1 cellular context compared by ENCODE assay signal in the genomic region with DNA sequence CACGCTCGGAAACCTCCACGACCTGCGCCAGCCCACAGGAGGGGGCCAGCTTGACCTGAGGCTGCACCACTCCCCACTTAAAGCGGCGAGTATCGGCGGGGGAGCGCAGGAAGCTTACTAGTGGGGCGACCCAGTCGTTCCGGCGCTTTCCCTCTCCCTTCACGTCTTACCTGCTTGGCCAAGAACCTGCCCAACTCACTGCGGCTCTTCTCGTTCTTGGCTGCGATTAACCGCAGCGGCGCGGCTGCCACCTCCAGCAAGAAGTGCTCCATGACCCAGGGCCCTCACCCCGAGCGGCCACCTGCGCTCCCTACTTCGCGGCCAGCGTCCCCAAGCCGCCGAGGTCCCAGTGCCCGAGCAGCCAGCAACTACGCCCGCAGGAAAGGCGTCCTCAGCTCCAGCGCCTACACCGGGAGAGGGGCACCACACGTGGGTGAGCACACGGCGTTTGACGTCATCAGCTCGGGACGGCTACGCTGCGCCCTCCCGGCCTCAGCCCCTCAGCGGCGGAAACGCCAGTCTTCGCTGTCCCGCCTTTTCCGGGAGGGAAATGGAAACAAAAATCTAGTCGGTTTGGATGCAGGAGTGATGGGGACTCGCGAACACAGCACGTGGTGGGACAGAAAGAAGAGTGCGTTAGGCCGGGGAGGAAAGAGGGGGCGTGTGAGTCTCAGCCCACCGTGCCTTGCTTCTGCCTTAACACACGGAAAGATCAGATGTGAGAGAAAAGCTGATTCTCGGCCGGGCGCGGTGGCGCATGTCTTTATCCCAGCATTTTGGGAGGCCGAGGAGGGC.
A peak's percentile ranks its signal among the peaks of the same experiment; 100 is the strongest.
TF ChIP-seq lines count a peak whose summit lies in the region.

TSS of gene MDN1 (minus strand) at position 459 of the 795 bp plus-strand sequence. CDS start at position 272, 187 bp downstream.

TF ChIP-seq in HepG2, 621 proteins besides CTCF, POLR2A, EP300 and RAD21 (continued from another document and continues in another):
- peak; percentile 65 for TF ChIP-seq NR2C2 (CRISPR knock-in tag; IDR thresholded peaks at IDR 0.05; ENCODE audit: borderline replicate concordance)
- peak; percentile 32 for TF ChIP-seq JARID2 (CRISPR knock-in tag; IDR thresholded peaks at IDR 0.05; ENCODE audit: insufficient replicate concordance)
- no peak; the same call in 1 of the 2 replicates for TF ChIP-seq HNF4G (IDR thresholded peaks at IDR 0.05; ENCODE audit: borderline replicate concordance, low read depth, low read length)
- peak; percentile 22; the same call in 1 of the 2 replicates for TF ChIP-seq HNF4G (CRISPR knock-in tag; IDR thresholded peaks at IDR 0.05; ENCODE audit: borderline replicate concordance, low read depth)
- peak; percentile 79; the same call in 1 of the 2 replicates for TF ChIP-seq ZMAT3 (CRISPR knock-in tag; conservative IDR thresholded peaks at IDR 0.05)
- 0 out of 2 replicates have a peak, but pooled peaks have one; percentile 66 for TF ChIP-seq ZNF703 (CRISPR knock-in tag; IDR thresholded peaks at IDR 0.05; ENCODE audit: borderline replicate concordance)
- TF ChIP-seq, protein P1, sequence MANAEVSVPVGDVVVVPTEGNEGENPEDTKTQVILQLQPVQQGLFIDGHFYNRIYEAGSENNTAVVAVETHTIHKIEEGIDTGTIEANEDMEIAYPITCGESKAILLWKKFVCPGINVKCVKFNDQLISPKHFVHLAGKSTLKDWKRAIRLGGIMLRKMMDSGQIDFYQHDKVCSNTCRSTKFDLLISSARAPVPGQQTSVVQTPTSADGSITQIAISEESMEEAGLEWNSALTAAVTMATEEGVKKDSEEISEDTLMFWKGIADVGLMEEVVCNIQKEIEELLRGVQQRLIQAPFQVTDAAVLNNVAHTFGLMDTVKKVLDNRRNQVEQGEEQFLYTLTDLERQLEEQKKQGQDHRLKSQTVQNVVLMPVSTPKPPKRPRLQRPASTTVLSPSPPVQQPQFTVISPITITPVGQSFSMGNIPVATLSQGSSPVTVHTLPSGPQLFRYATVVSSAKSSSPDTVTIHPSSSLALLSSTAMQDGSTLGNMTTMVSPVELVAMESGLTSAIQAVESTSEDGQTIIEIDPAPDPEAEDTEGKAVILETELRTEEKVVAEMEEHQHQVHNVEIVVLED (CRISPR knock-in tag; IDR thresholded peaks at IDR 0.05; ENCODE audit: borderline replicate concordance) = peak; percentile 97
- no peak; the same call in 1 of the 2 replicates for TF ChIP-seq SOX13 (IDR thresholded peaks at IDR 0.05)
- peak in 1 of 2 experiments; percentile 47; a peak in 1 of 4 replicates for TF ChIP-seq SOX13 (CRISPR knock-in tag; conservative IDR thresholded peaks at IDR 0.05 in 1 of 2, IDR thresholded peaks at IDR 0.05 in 1 of 2)
- TF ChIP-seq, protein P2, sequence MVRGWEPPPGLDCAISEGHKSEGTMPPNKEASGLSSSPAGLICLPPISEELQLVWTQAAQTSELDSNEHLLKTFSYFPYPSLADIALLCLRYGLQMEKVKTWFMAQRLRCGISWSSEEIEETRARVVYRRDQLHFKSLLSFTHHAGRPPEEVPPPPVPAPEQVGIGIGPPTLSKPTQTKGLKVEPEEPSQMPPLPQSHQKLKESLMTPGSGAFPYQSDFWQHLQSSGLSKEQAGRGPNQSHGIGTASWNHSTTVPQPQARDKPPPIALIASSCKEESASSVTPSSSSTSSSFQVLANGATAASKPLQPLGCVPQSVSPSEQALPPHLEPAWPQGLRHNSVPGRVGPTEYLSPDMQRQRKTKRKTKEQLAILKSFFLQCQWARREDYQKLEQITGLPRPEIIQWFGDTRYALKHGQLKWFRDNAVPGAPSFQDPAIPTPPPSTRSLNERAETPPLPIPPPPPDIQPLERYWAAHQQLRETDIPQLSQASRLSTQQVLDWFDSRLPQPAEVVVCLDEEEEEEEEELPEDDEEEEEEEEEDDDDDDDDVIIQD (CRISPR knock-in tag; IDR thresholded peaks at IDR 0.05; ENCODE audit: low read depth) = peak; percentile 40; the same call in 1 of the 2 replicates
- TF ChIP-seq ZNF546 (CRISPR knock-in tag; conservative IDR thresholded peaks at IDR 0.05) = 0 out of 2 replicates have a peak, but pooled peaks have one; percentile 51
- peak; percentile 52; the same call in 1 of the 2 replicates for TF ChIP-seq MED13 (CRISPR knock-in tag; IDR thresholded peaks at IDR 0.05)
- TF ChIP-seq SOX5 (CRISPR knock-in tag; IDR thresholded peaks at IDR 0.05; ENCODE audit: borderline replicate concordance) = no peak; the same call in 1 of the 2 replicates
- 0 out of 2 replicates have a peak, but pooled peaks have one; percentile 52 for TF ChIP-seq SP140L (CRISPR knock-in tag; IDR thresholded peaks at IDR 0.05; ENCODE audit: borderline replicate concordance)
- peak; percentile 68; the same call in 1 of the 2 replicates for TF ChIP-seq PPARG (CRISPR knock-in tag; conservative IDR thresholded peaks at IDR 0.05)
- TF ChIP-seq ZFP37 (CRISPR knock-in tag; IDR thresholded peaks at IDR 0.05; ENCODE audit: borderline replicate concordance) = no peak
- peak; percentile 93 for TF ChIP-seq YEATS4 (CRISPR knock-in tag; IDR thresholded peaks at IDR 0.05; ENCODE audit: borderline replicate concordance)
- peak; percentile 38; the same call in 1 of the 2 replicates for TF ChIP-seq THAP7 (CRISPR knock-in tag; IDR thresholded peaks at IDR 0.05)
- TF ChIP-seq ZNF788 (CRISPR knock-in tag; IDR thresholded peaks at IDR 0.05; ENCODE audit: borderline replicate concordance) = peak; percentile 93; the same call in 1 of the 2 replicates
- TF ChIP-seq, protein P3, sequence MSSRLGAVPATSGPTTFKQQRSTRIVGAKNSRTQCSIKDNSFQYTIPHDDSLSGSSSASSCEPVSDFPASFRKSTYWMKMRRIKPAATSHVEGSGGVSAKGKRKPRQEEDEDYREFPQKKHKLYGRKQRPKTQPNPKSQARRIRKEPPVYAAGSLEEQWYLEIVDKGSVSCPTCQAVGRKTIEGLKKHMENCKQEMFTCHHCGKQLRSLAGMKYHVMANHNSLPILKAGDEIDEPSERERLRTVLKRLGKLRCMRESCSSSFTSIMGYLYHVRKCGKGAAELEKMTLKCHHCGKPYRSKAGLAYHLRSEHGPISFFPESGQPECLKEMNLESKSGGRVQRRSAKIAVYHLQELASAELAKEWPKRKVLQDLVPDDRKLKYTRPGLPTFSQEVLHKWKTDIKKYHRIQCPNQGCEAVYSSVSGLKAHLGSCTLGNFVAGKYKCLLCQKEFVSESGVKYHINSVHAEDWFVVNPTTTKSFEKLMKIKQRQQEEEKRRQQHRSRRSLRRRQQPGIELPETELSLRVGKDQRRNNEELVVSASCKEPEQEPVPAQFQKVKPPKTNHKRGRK (CRISPR knock-in tag; IDR thresholded peaks at IDR 0.05) = no peak
- TF ChIP-seq ZNF136 (CRISPR knock-in tag; IDR thresholded peaks at IDR 0.05; ENCODE audit: low read depth) = peak; percentile 66; the same call in 1 of the 2 replicates
- TF ChIP-seq ATF3 (CRISPR knock-in tag; IDR thresholded peaks at IDR 0.05) = 0 out of 2 replicates have a peak, but pooled peaks have one; percentile 24
- TF ChIP-seq SATB2 (CRISPR knock-in tag; IDR thresholded peaks at IDR 0.05) = no peak
- peak; percentile 48; the same call in 1 of the 2 replicates for TF ChIP-seq MTA1 (CRISPR knock-in tag; IDR thresholded peaks at IDR 0.05; ENCODE audit: borderline replicate concordance)
- TF ChIP-seq AGO2 (optimal IDR thresholded peaks at IDR 0.05; ENCODE audit: low read depth, low read length) = peak; percentile 75
- peak; percentile 21; the same call in 1 of the 2 replicates for TF ChIP-seq FLYWCH1 (CRISPR knock-in tag; IDR thresholded peaks at IDR 0.05)
- TF ChIP-seq TEAD2 (CRISPR knock-in tag; IDR thresholded peaks at IDR 0.05) = no peak; the same call in 1 of the 2 replicates
- TF ChIP-seq, protein P4, sequence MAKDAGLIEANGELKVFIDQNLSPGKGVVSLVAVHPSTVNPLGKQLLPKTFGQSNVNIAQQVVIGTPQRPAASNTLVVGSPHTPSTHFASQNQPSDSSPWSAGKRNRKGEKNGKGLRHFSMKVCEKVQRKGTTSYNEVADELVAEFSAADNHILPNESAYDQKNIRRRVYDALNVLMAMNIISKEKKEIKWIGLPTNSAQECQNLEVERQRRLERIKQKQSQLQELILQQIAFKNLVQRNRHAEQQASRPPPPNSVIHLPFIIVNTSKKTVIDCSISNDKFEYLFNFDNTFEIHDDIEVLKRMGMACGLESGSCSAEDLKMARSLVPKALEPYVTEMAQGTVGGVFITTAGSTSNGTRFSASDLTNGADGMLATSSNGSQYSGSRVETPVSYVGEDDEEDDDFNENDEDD (CRISPR knock-in tag; IDR thresholded peaks at IDR 0.05; ENCODE audit: borderline replicate concordance) = peak; percentile 94
- TF ChIP-seq ZNF782 (CRISPR knock-in tag; IDR thresholded peaks at IDR 0.05; ENCODE audit: borderline replicate concordance) = peak; percentile 93
- 0 out of 2 replicates have a peak, but pooled peaks have one; percentile 27 for TF ChIP-seq KLF12 (CRISPR knock-in tag; IDR thresholded peaks at IDR 0.05; ENCODE audit: borderline replicate concordance)
- no peak for TF ChIP-seq ATM (IDR thresholded peaks at IDR 0.05; ENCODE audit: borderline replicate concordance)
- no peak for TF ChIP-seq AKNA (CRISPR knock-in tag; IDR thresholded peaks at IDR 0.05; ENCODE audit: borderline replicate concordance)
- TF ChIP-seq SALL2 (CRISPR knock-in tag; IDR thresholded peaks at IDR 0.05) = peak; percentile 30
- TF ChIP-seq DMAP1 (CRISPR knock-in tag; IDR thresholded peaks at IDR 0.05) = peak; percentile 97
- TF ChIP-seq SP1 (IDR thresholded peaks at IDR 0.05) = no peak
- peak; percentile 81 for TF ChIP-seq SP1 (CRISPR knock-in tag; IDR thresholded peaks at IDR 0.05)
- peak; percentile 82 for TF ChIP-seq KDM5A (IDR thresholded peaks at IDR 0.05; ENCODE audit: borderline replicate concordance, low read length)
- TF ChIP-seq, protein P5, sequence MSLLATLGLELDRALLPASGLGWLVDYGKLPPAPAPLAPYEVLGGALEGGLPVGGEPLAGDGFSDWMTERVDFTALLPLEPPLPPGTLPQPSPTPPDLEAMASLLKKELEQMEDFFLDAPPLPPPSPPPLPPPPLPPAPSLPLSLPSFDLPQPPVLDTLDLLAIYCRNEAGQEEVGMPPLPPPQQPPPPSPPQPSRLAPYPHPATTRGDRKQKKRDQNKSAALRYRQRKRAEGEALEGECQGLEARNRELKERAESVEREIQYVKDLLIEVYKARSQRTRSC (CRISPR knock-in tag; IDR thresholded peaks at IDR 0.05; ENCODE audit: low read depth) = no peak
- TF ChIP-seq NFE2L2 (IDR thresholded peaks at IDR 0.05; ENCODE audit: low read length) = no peak
- no peak for TF ChIP-seq SNAI1 (CRISPR knock-in tag; IDR thresholded peaks at IDR 0.05; ENCODE audit: borderline replicate concordance)
- TF ChIP-seq SIX4 (CRISPR knock-in tag; IDR thresholded peaks at IDR 0.05) = 0 out of 2 replicates have a peak, but pooled peaks have one; percentile 24
- no peak for TF ChIP-seq HMG20A (CRISPR knock-in tag; IDR thresholded peaks at IDR 0.05; ENCODE audit: borderline replicate concordance)
- TF ChIP-seq REL (CRISPR knock-in tag; conservative IDR thresholded peaks at IDR 0.05) = 0 out of 2 replicates have a peak, but pooled peaks have one; percentile 7
- TF ChIP-seq NONO (IDR thresholded peaks at IDR 0.05) = no peak
- TF ChIP-seq NONO (CRISPR knock-in tag; conservative IDR thresholded peaks at IDR 0.05) = peak; percentile 86
- peak; percentile 77; the same call in 1 of the 2 replicates for TF ChIP-seq HIVEP1 (CRISPR knock-in tag; IDR thresholded peaks at IDR 0.05)
- peak; percentile 65; the same call in 1 of the 2 replicates for TF ChIP-seq ZNF431 (CRISPR knock-in tag; IDR thresholded peaks at IDR 0.05; ENCODE audit: borderline replicate concordance, low read depth)
- TF ChIP-seq TMF1 (CRISPR knock-in tag; IDR thresholded peaks at IDR 0.05; ENCODE audit: low read depth) = peak; percentile 85
- TF ChIP-seq, protein P6, sequence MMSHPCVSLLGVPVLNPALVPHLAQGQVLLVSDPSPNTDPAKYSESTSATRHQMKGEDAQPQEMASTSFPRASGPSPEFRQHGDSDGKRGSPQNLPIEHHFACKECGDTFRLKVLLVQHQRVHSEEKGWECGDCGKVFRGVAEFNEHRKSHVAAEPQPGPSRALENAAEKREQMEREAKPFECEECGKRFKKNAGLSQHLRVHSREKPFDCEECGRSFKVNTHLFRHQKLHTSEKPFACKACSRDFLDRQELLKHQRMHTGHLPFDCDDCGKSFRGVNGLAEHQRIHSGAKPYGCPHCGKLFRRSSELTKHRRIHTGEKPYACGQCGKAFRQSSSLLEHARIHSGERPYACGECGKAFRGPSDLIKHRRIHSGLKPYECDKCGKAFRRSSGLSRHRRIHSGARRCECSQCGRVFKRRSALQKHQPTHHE (CRISPR knock-in tag; IDR thresholded peaks at IDR 0.05; ENCODE audit: borderline replicate concordance) = peak; percentile 67; the same call in 1 of the 2 replicates
